In genomic region chr17:45425125-45425983, GRCh38 we compare ENCODE assay signal across 9 cellular contexts. TPM values are rescaled to one million over a fixed set of nuclear protein-coding genes. Genes with fewer than 3 reads are reported as not detected.
A peak's percentile ranks its signal among the peaks of the same experiment; 100 is the strongest.
DNase-seq lines count a peak whose midpoint lies in the region; ATAC-seq, FAIRE-seq and TF ChIP-seq lines count a peak whose summit lies in the region.
"Had no signal": no experiment of that assay in that cellular context is flagged by ENCODE, and none has a peak within 500 bp of the region (broad histone marks: within the 10 kb centered on the region; RNA-seq: fewer than 3 reads in every experiment).

No MANE protein-coding gene starts in this region.

- no peaks in the 10 kb centered on the region for H3K27me3 Mint-ChIP-seq in activated T-helper 2 cell treated with anti-CD3 and anti-CD28 coated beads, Interferon-gamma antibody, Interleukin-2, Interleukin-4, amounts not matched to agents 10 μg/mL and 5 μg/mL and 100 μg/mL, durations not matched to agents 14 hours and 24 hours and 36 hours (ENCODE audit: low read depth)
- H3K27me3 Mint-ChIP-seq: activated B cell treated with CpG ODN at 0.5 μM for 24 hours had no signal

- peaks cover 50% of the 10 kb centered on the region for H3K4me1 ChIP-seq in body of pancreas

- peaks cover 11% of the 10 kb centered on the region for H3K4me1 Mint-ChIP-seq in activated T-helper 2 cell treated with anti-CD3 and anti-CD28 coated beads, Interferon-gamma antibody, Interleukin-2, Interleukin-4, amounts not matched to agents 10 μg/mL and 5 μg/mL and 100 μg/mL, durations not matched to agents 14 hours and 24 hours and 36 hours (ENCODE audit: low read depth)

- no peaks in the 10 kb centered on the region for H3K9me3 Mint-ChIP-seq in activated T-helper 2 cell treated with anti-CD3 and anti-CD28 coated beads, Interferon-gamma antibody, Interleukin-2, Interleukin-4, amounts not matched to agents 10 μg/mL and 5 μg/mL and 100 μg/mL, durations not matched to agents 14 hours and 24 hours and 36 hours
- H3K9me3 Mint-ChIP-seq: activated B cell treated with CpG ODN at 0.5 μM for 24 hours had no signal

- FAIRE-seq in GM12892 (lab: Jason Lieb, UNC) = peak; percentile 33

- H3K4me3 ChIP-seq in body of pancreas = no peak overlapping the region

- 18 to 19% methylated on average over 14 to 16 of the region's 18 CpGs for WGBS in body of pancreas, 2 donors

- peaks cover 0 to 2% of the 10 kb centered on the region in 2 donors for H3K27me3 ChIP-seq in body of pancreas

- no peaks in the 10 kb centered on the region for H3K9me3 ChIP-seq in body of pancreas

- peak overlapping the region; percentile 42 to 84 (median 74) for H3K27ac ChIP-seq in body of pancreas

- H3K36me3 Mint-ChIP-seq in activated T-helper 2 cell treated with anti-CD3 and anti-CD28 coated beads, Interferon-gamma antibody, Interleukin-2, Interleukin-4, amounts not matched to agents 10 μg/mL and 5 μg/mL and 100 μg/mL, durations not matched to agents 14 hours and 24 hours and 36 hours (ENCODE audit: low read depth) = no peaks in the 10 kb centered on the region

- TF ChIP-seq POLR2A in GM12892 (IDR thresholded peaks at IDR 0.05; ENCODE audit: low read depth, low read length) (no peak), body of pancreas (IDR thresholded peaks at IDR 0.05) (peak; percentile 50 to 81 (median 80))

- H3K4me3 Mint-ChIP-seq in activated T-helper 2 cell treated with anti-CD3 and anti-CD28 coated beads, Interferon-gamma antibody, Interleukin-2, Interleukin-4, amounts not matched to agents 10 μg/mL and 5 μg/mL and 100 μg/mL, durations not matched to agents 14 hours and 24 hours and 36 hours (ENCODE audit: low read depth) = no peak overlapping the region
- H3K4me3 Mint-ChIP-seq: activated B cell treated with CpG ODN at 0.5 μM for 24 hours had no signal

- H3K36me3 ChIP-seq in body of pancreas (replicated peaks in 1 of 2; ENCODE audit: insufficient read depth in 1 of 2, low read depth in 2 of 2) = no peaks in the 10 kb centered on the region

- H3K27ac Mint-ChIP-seq in activated T-helper 2 cell treated with anti-CD3 and anti-CD28 coated beads, Interferon-gamma antibody, Interleukin-2, Interleukin-4, amounts not matched to agents 10 μg/mL and 5 μg/mL and 100 μg/mL, durations not matched to agents 14 hours and 24 hours and 36 hours = no peak overlapping the region
- H3K27ac Mint-ChIP-seq: activated B cell treated with CpG ODN at 0.5 μM for 24 hours had no signal

- ATAC-seq in body of pancreas (peak; percentile 75), left colon (peak; percentile 82), GM21528 (IDR thresholded peaks at IDR 0.05; ENCODE audit: low FRiP score, unreplicated experiment) (no peak)

- intact Hi-C loops in body of pancreas (cut with DNase I) (no loop called here), left colon (cut with DNase I, micrococcal nuclease) (no loop called here)
- intact Hi-C loops in activated T-helper 2 cell treated with anti-CD3 and anti-CD28 coated beads, Interferon-gamma antibody, Interleukin-2, Interleukin-4, amounts not matched to agents 10 μg/mL and 5 μg/mL and 100 μg/mL, durations not matched to agents 14 hours and 24 hours and 36 hours (cut with micrococcal nuclease) = no loop called here

- peak in 5 of 7 experiments; percentile 27 to 56 (median 36) for TF ChIP-seq CTCF in body of pancreas (IDR thresholded peaks at IDR 0.05)

- no peak for DNase-seq in GM12892 (ENCODE audit: insufficient read length)
- DNase-seq in NCI-H2196 (lab: John Stamatoyannopoulos, UW; ENCODE audit: unreplicated experiment) = peak; percentile 92
- peak; percentile 77 to 89 (median 86) for DNase-seq in body of pancreas
- peak; percentile 90 to 95 for DNase-seq in left colon
- DNase-seq in activated T-helper 2 cell treated with anti-CD3 and anti-CD28 coated beads, Interferon-gamma antibody, Interleukin-2, Interleukin-4, amounts not matched to agents 10 μg/mL and 5 μg/mL and 100 μg/mL, durations not matched to agents 14 hours and 24 hours and 36 hours (ENCODE audit: low spot score) = no peak
- no peak for DNase-seq in inferior parietal cortex (ENCODE audit: extremely low spot score)
- DNase-seq in GM03348 (ENCODE audit: low spot score) = no peak
- DNase-seq: activated B cell treated with CpG ODN at 0.5 μM for 24 hours had no signal

RNA-seq across cellular contexts. Expression of gene ARHGAP27, which starts 7.3 kb away (rescaled TPM):
- 10.4 TPM for polyA plus RNA-seq in GM12892 (2012; ENCODE audit: missing spikeins)
- total RNA-seq in body of pancreas = 10 to 100 TPM; 12.7 to 35.3 TPM
- 100 to 1,000 TPM; 146 to 165 TPM for total RNA-seq in left colon
- 50.7 and 58.0 TPM in 2 replicates for total RNA-seq in activated T-helper 2 cell treated with anti-CD3 and anti-CD28 coated beads, Interferon-gamma antibody, Interleukin-2, Interleukin-4, amounts not matched to agents 10 μg/mL and 5 μg/mL and 100 μg/mL, durations not matched to agents 14 hours and 24 hours and 36 hours

Comparison
In these comparisons a context has a peak if more than half of its experiments do, and no peak if none do; other contexts are left out.
1. DNase-seq: peak in NCI-H2196 (single experiment), body of pancreas (4 of 4) and left colon (2 of 2); none in GM12892 (single experiment), activated T-helper 2 cell treated with anti-CD3 and anti-CD28 coated beads, Interferon-gamma antibody, Interleukin-2, Interleukin-4, amounts not matched to agents 10 μg/mL and 5 μg/mL and 100 μg/mL, durations not matched to agents 14 hours and 24 hours and 36 hours (single experiment), inferior parietal cortex (single experiment) and GM03348 (single experiment).